ENCODE assay signal across 8 cellular contexts in the genomic region with DNA sequence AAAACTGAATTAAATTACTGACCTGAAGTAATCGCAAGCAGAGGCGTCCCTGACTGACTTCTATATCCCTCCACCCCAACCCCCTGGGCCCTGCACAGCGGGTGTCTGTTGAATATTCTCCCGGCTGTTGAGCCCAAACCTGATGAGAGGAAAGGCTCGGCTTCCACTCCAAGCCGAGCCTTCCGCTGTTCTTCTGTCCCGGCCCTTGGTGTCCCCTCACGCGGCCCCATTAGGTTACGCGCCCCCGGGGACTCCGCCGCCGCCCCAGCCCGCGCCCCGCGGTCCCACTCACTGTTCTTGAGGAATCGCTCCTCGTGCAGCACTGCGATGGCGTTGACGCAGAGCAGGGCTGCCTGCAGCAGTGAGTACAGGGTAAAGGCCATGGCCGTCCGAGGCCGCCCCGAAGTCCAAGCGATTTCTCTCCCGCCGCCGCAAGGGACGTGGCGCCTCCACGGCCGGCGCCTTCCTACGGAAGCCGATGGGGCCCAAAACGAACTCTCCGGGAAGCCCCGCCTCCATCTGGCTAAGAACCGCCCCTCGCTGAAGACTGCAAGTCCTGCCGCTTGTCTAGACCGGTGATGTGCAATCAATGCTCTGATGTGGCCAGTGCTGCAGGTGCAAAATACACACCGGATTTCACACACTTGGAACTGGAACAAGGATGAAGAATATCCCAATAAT. TPM values are rescaled to one million over a fixed set of nuclear protein-coding genes. Genes with fewer than 3 reads are reported as not detected.
DNase-seq lines count a peak whose midpoint lies in the region; ATAC-seq and TF ChIP-seq lines count a peak whose summit lies in the region.

A gene with protein sequence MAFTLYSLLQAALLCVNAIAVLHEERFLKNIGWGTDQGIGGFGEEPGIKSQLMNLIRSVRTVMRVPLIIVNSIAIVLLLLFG (minus strand): TSS at position 470 of the 681 bp plus-strand sequence. CDS start 87 bp downstream, at position 383.

- H3K27ac ChIP-seq in HUES64 (ENCODE audit: low read depth, low read length) (peak within 1 kb of the TSS; percentile 96), OCI-LY3 (ENCODE audit: low read length) (peak within 1 kb of the TSS; percentile 45), epithelial cell of prostate (peak within 1 kb of the TSS; percentile 68)

- H3K36me3 ChIP-seq in HUES64 (ENCODE audit: insufficient read depth, low read length), result 0 out of 2 replicates have a peak, but pooled peaks cover 9% of the 10 kb centered on the region
- peaks cover 18% of the 10 kb centered on the region for H3K36me3 ChIP-seq in OCI-LY3 (replicated peaks; ENCODE audit: low read depth, low read length)
- H3K36me3 ChIP-seq in mucosa of stomach (ENCODE audit: control insufficient read depth, insufficient read depth, low read length), result no peaks in the 10 kb centered on the region

- WGBS in HUES64, result under 1% methylated on average over 48 of the region's 48 CpGs

- DNase-seq in D341Med (ENCODE audit: low spot score), result peak; percentile 96
- DNase-seq in activated T-cell treated with anti-CD3 and anti-CD28 coated beads for 1 hour (ENCODE audit: low read depth), result peak; percentile 84
- DNase-seq in epithelial cell of prostate (ENCODE audit: low read depth, low spot score), result peak; percentile 79
- DNase-seq in stimulated activated CD8-positive, alpha-beta memory T cell treated with anti-CD3 and anti-CD28 coated beads, Interleukin-4, amount 100 ng/mL, for 48 hours, result peak; percentile 94

- no peaks in the 10 kb centered on the region for H3K9me3 ChIP-seq in HUES64 (ENCODE audit: insufficient read depth, low read depth, low read length)
- H3K9me3 ChIP-seq in OCI-LY3 (ENCODE audit: insufficient read depth, low read length), result no peaks in the 10 kb centered on the region
- H3K9me3 ChIP-seq in mucosa of stomach (ENCODE audit: control insufficient read depth, low read length), result no peaks in the 10 kb centered on the region

- peaks cover 45% of the 10 kb centered on the region for H4K20me1 ChIP-seq in OCI-LY3 (ENCODE audit: insufficient read depth, low read length)

- H3K4me1 ChIP-seq in HUES64 (ENCODE audit: insufficient read depth, low read length) (peaks cover 7% of the 10 kb centered on the region), OCI-LY3 (ENCODE audit: low read length) (peaks cover 21% of the 10 kb centered on the region), mucosa of stomach (ENCODE audit: control insufficient read depth, insufficient read depth, low read length) (peaks cover 14% of the 10 kb centered on the region)

- peak within 1 kb of the TSS; percentile 89 for H3K4me2 ChIP-seq in OCI-LY3 (ENCODE audit: low read length)

- H3K79me2 ChIP-seq in OCI-LY3 (ENCODE audit: low read length), result peaks cover 51% of the 10 kb centered on the region

- H2AFZ ChIP-seq in OCI-LY3 (ENCODE audit: low read depth, low read length), result peak within 1 kb of the TSS; percentile 90

- H3K9ac ChIP-seq in HUES64 (ENCODE audit: low read depth, low read length), result peak within 1 kb of the TSS; percentile 91
- peak within 1 kb of the TSS; percentile 78 for H3K9ac ChIP-seq in OCI-LY3 (ENCODE audit: low read length)
- peak within 1 kb of the TSS; percentile 95 for H3K9ac ChIP-seq in mucosa of stomach (ENCODE audit: low read length)

- peak; percentile 87 for ATAC-seq in GM21423 (IDR thresholded peaks at IDR 0.05; ENCODE audit: unreplicated experiment)

- TF ChIP-seq CTCF in OCI-LY3 (IDR thresholded peaks at IDR 0.05; ENCODE audit: low read depth, low read length), result peak; percentile 20; the same call in 1 of the 2 replicates

- H3K4me3 ChIP-seq in HUES64 (ENCODE audit: low read length) (peak within 1 kb of the TSS; percentile 97), OCI-LY3 (ENCODE audit: low read length) (peak within 1 kb of the TSS; percentile 83), mucosa of stomach (ENCODE audit: low read length) (peak within 1 kb of the TSS; percentile 82)

- H3K27me3 ChIP-seq in HUES64 (ENCODE audit: insufficient read depth, low read length), result no peaks in the 10 kb centered on the region; the same call in 1 of the 2 replicates
- no peaks in the 10 kb centered on the region for H3K27me3 ChIP-seq in OCI-LY3 (ENCODE audit: low read depth, low read length)
- no peaks in the 10 kb centered on the region for H3K27me3 ChIP-seq in mucosa of stomach (ENCODE audit: control insufficient read depth, insufficient read depth, low read length)

RNA-seq across cellular contexts. Expression of the gene that starts here (rescaled TPM):
- polyA plus RNA-seq in HUES64 (2013, experiment 1 of 2), result 11.6 TPM
- polyA plus RNA-seq in HUES64 (2013, experiment 2 of 2), result 14.5 TPM

Comparison
In these comparisons a context has a peak if more than half of its experiments do, and no peak if none do; other contexts are left out.
1. Peak in every context shown above with its lines: DNase-seq, ATAC-seq, H3K4me3 ChIP-seq and H3K27ac ChIP-seq.
2. H3K27ac ChIP-seq: peak in every context shown above with its lines; median percentile 96 in HUES64; 68 in epithelial cell of prostate; 45 in OCI-LY3.